Comparison of ENCODE assay signal across 1 cellular context in the genomic region with DNA sequence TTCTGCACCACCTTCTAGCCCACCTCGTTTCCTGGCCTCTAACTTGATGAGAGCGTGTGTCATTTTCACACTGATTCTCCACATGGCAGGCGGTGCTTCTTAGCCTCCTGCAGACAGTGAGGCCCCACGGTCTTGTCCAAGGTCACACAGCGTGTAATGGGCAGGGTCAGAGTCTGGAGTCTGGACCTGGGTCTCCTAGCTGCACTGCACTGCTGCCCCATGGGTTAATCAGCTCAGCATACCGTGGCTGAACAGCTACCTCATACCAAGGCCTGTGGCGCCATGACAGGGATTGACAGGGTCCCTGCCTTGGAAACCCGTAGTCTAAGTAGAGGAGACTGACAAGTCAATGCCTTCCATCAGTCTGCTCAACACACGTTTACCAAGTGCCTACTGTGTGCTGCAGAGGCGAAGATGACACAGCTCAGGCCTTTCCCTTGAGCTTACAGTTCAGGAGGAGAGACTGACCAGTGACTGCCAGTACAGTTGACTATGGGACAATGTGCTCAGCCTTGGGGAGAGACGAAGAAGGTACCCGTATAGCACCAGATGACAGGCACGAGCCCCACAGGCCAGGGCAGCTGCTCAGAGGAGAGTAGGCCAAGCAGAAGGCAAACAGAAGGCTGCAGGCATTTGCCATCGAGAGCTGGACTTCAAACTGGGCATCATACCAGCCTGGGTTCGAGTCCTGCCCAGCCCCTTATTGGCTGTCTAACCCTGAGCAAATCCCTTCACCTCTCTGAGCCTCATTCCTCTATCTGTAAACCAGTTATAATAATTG.
TF ChIP-seq lines count a peak whose summit lies in the region.

No MANE protein-coding gene starts in this region.

TF ChIP-seq in HepG2, 621 proteins besides CTCF, POLR2A, EP300 and RAD21 (continued from another document and continues in another):
- TF ChIP-seq MNT (IDR thresholded peaks at IDR 0.05): no peak
- TF ChIP-seq ZNF329 (CRISPR knock-in tag; IDR thresholded peaks at IDR 0.05; ENCODE audit: low read depth): no peak
- TF ChIP-seq PATZ1 (CRISPR knock-in tag; IDR thresholded peaks at IDR 0.05): no peak
- no peak for TF ChIP-seq ZNF720 (CRISPR knock-in tag; IDR thresholded peaks at IDR 0.05)
- TF ChIP-seq THAP8 (CRISPR knock-in tag; IDR thresholded peaks at IDR 0.05; ENCODE audit: borderline replicate concordance): no peak
- TF ChIP-seq REXO4 (CRISPR knock-in tag; IDR thresholded peaks at IDR 0.05; ENCODE audit: borderline replicate concordance): no peak
- TF ChIP-seq ZNF704 (CRISPR knock-in tag; IDR thresholded peaks at IDR 0.05; ENCODE audit: borderline replicate concordance): 0 out of 2 replicates have a peak, but pooled peaks have one; percentile 46
- TF ChIP-seq, protein P1, sequence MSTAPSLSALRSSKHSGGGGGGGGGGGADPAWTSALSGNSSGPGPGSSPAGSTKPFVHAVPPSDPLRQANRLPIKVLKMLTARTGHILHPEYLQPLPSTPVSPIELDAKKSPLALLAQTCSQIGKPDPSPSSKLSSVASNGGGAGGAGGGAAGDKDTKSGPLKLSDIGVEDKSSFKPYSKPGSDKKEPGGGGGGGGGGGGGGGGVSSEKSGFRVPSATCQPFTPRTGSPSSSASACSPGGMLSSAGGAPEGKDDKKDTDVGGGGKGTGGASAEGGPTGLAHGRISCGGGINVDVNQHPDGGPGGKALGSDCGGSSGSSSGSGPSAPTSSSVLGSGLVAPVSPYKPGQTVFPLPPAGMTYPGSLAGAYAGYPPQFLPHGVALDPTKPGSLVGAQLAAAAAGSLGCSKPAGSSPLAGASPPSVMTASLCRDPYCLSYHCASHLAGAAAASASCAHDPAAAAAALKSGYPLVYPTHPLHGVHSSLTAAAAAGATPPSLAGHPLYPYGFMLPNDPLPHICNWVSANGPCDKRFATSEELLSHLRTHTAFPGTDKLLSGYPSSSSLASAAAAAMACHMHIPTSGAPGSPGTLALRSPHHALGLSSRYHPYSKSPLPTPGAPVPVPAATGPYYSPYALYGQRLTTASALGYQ (CRISPR knock-in tag; IDR thresholded peaks at IDR 0.05): no peak
- TF ChIP-seq ZNF615 (CRISPR knock-in tag; IDR thresholded peaks at IDR 0.05; ENCODE audit: borderline replicate concordance): no peak
- TF ChIP-seq, protein P2, sequence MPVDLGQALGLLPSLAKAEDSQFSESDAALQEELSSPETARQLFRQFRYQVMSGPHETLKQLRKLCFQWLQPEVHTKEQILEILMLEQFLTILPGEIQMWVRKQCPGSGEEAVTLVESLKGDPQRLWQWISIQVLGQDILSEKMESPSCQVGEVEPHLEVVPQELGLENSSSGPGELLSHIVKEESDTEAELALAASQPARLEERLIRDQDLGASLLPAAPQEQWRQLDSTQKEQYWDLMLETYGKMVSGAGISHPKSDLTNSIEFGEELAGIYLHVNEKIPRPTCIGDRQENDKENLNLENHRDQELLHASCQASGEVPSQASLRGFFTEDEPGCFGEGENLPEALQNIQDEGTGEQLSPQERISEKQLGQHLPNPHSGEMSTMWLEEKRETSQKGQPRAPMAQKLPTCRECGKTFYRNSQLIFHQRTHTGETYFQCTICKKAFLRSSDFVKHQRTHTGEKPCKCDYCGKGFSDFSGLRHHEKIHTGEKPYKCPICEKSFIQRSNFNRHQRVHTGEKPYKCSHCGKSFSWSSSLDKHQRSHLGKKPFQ (CRISPR knock-in tag; IDR thresholded peaks at IDR 0.05; ENCODE audit: insufficient replicate concordance): no peak
- no peak for TF ChIP-seq ETV6 (CRISPR knock-in tag; conservative IDR thresholded peaks at IDR 0.05)
- TF ChIP-seq NFIB (CRISPR knock-in tag; IDR thresholded peaks at IDR 0.05; ENCODE audit: borderline replicate concordance): no peak
- no peak for TF ChIP-seq BRCA1 (CRISPR knock-in tag; IDR thresholded peaks at IDR 0.05)
- TF ChIP-seq CENPT (CRISPR knock-in tag; IDR thresholded peaks at IDR 0.05; ENCODE audit: low read depth): no peak
- no peak for TF ChIP-seq POGK (CRISPR knock-in tag; conservative IDR thresholded peaks at IDR 0.05)
- no peak for TF ChIP-seq U2AF1 (optimal IDR thresholded peaks at IDR 0.05; ENCODE audit: low read depth, low read length)
- no peak for TF ChIP-seq RBAK (CRISPR knock-in tag; IDR thresholded peaks at IDR 0.05)
- no peak for TF ChIP-seq RFX5 (IDR thresholded peaks at IDR 0.05; ENCODE audit: low read depth, low read length)
- no peak for TF ChIP-seq ZNF556 (CRISPR knock-in tag; IDR thresholded peaks at IDR 0.05; ENCODE audit: borderline replicate concordance)
- TF ChIP-seq ZNF83 (CRISPR knock-in tag; IDR thresholded peaks at IDR 0.05; ENCODE audit: borderline replicate concordance): no peak
- TF ChIP-seq PAWR (CRISPR knock-in tag; IDR thresholded peaks at IDR 0.05; ENCODE audit: borderline replicate concordance): no peak
- TF ChIP-seq HDAC2 (CRISPR knock-in tag; IDR thresholded peaks at IDR 0.05): peak; percentile 39; the same call in 1 of the 2 replicates
- TF ChIP-seq PHF20 (CRISPR knock-in tag; IDR thresholded peaks at IDR 0.05): no peak
- no peak for TF ChIP-seq ZNF468 (CRISPR knock-in tag; IDR thresholded peaks at IDR 0.05)
- no peak for TF ChIP-seq CCDC6 (CRISPR knock-in tag; IDR thresholded peaks at IDR 0.05)
- TF ChIP-seq, protein P3, sequence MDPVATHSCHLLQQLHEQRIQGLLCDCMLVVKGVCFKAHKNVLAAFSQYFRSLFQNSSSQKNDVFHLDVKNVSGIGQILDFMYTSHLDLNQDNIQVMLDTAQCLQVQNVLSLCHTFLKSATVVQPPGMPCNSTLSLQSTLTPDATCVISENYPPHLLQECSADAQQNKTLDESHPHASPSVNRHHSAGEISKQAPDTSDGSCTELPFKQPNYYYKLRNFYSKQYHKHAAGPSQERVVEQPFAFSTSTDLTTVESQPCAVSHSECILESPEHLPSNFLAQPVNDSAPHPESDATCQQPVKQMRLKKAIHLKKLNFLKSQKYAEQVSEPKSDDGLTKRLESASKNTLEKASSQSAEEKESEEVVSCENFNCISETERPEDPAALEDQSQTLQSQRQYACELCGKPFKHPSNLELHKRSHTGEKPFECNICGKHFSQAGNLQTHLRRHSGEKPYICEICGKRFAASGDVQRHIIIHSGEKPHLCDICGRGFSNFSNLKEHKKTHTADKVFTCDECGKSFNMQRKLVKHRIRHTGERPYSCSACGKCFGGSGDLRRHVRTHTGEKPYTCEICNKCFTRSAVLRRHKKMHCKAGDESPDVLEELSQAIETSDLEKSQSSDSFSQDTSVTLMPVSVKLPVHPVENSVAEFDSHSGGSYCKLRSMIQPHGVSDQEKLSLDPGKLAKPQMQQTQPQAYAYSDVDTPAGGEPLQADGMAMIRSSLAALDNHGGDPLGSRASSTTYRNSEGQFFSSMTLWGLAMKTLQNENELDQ (CRISPR knock-in tag; IDR thresholded peaks at IDR 0.05; ENCODE audit: borderline replicate concordance): no peak
- no peak for TF ChIP-seq ZNF136 (CRISPR knock-in tag; IDR thresholded peaks at IDR 0.05; ENCODE audit: low read depth)
- TF ChIP-seq SOX6 (IDR thresholded peaks at IDR 0.05): no peak
- 0 out of 2 replicates have a peak, but pooled peaks have one; percentile 30 for TF ChIP-seq SOX6 (CRISPR knock-in tag; IDR thresholded peaks at IDR 0.05)
- TF ChIP-seq CBFB (CRISPR knock-in tag; IDR thresholded peaks at IDR 0.05): no peak
- TF ChIP-seq ZNF513 (CRISPR knock-in tag; conservative IDR thresholded peaks at IDR 0.05): no peak
- no peak for TF ChIP-seq FOXM1 (CRISPR knock-in tag; IDR thresholded peaks at IDR 0.05)
- TF ChIP-seq MAFK (conservative IDR thresholded peaks at IDR 0.05 in 1 of 2, IDR thresholded peaks at IDR 0.05 in 1 of 2; ENCODE audit: low read length in 2 of 2): no peak
- TF ChIP-seq, protein P4, sequence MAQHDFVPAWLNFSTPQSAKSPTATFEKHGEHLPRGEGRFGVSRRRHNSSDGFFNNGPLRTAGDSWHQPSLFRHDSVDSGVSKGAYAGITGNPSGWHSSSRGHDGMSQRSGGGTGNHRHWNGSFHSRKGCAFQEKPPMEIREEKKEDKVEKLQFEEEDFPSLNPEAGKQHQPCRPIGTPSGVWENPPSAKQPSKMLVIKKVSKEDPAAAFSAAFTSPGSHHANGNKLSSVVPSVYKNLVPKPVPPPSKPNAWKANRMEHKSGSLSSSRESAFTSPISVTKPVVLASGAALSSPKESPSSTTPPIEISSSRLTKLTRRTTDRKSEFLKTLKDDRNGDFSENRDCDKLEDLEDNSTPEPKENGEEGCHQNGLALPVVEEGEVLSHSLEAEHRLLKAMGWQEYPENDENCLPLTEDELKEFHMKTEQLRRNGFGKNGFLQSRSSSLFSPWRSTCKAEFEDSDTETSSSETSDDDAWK (CRISPR knock-in tag; IDR thresholded peaks at IDR 0.05): no peak
- no peak for TF ChIP-seq NFYC (CRISPR knock-in tag; IDR thresholded peaks at IDR 0.05)
- no peak for TF ChIP-seq RFX1 (IDR thresholded peaks at IDR 0.05)
- TF ChIP-seq ZNF792 (CRISPR knock-in tag; IDR thresholded peaks at IDR 0.05): 0 out of 2 replicates have a peak, but pooled peaks have one; percentile 24
- TF ChIP-seq KLF9 (CRISPR knock-in tag; IDR thresholded peaks at IDR 0.05; ENCODE audit: low read depth): no peak
- TF ChIP-seq ZMYM2 (CRISPR knock-in tag; IDR thresholded peaks at IDR 0.05): peak; percentile 67; the same call in 1 of the 2 replicates
- no peak for TF ChIP-seq CENPX (CRISPR knock-in tag; IDR thresholded peaks at IDR 0.05)
- no peak for TF ChIP-seq THAP11 (CRISPR knock-in tag; IDR thresholded peaks at IDR 0.05)
- TF ChIP-seq PRPF4 (IDR thresholded peaks at IDR 0.05; ENCODE audit: low read depth, low read length, poor library complexity, severe bottlenecking): no peak
- TF ChIP-seq TFDP2 (CRISPR knock-in tag; IDR thresholded peaks at IDR 0.05): no peak
